Comparison of ENCODE assay signal across 20 cellular contexts in genomic region chr19:42089772-42090171, GRCh38. TPM values are rescaled to one million over a fixed set of nuclear protein-coding genes. Genes with fewer than 3 reads are reported as not detected.
DNase-seq lines count a peak whose midpoint lies in the region; ATAC-seq and TF ChIP-seq lines count a peak whose summit lies in the region.
"Had no signal": no experiment of that assay in that cellular context is flagged by ENCODE, and none has a peak within 500 bp of the region (broad histone marks: within the 10 kb centered on the region; RNA-seq: fewer than 3 reads in every experiment).

No MANE protein-coding gene starts in this region.

- peak; percentile 18 for TF ChIP-seq POLR2A in GM19193 (IDR thresholded peaks at IDR 0.05; ENCODE audit: extremely low read depth, insufficient read depth, insufficient read length)
- TF ChIP-seq POLR2A in adrenal gland (IDR thresholded peaks at IDR 0.05), result no peak

- no peak overlapping the region for H2BK12ac ChIP-seq in trophoblast cell (ENCODE audit: low read length)

- intact Hi-C loops in activated CD4-positive, alpha-beta T cell treated with anti-CD3 and anti-CD28 coated beads, Interleukin-2, amount 10 ng/mL, durations not matched to agents 24 days and 14 days (cut with micrococcal nuclease), result no loop called here
- intact Hi-C loops in left ventricle myocardium superior (cut with micrococcal nuclease), result no loop called here
- intact Hi-C loops in adrenal gland (cut with DNase I), result no loop called here

- no peak overlapping the region for H2BK5ac ChIP-seq in trophoblast cell (ENCODE audit: low read depth, low read length, poor library complexity)

- H3K4me3 ChIP-seq in adrenal gland (no peak overlapping the region), trophoblast cell (ENCODE audit: low read depth, low read length) (no peak overlapping the region)
- H3K4me3 ChIP-seq: GM23338, PC-9 had no signal

- no peak overlapping the region for H4K8ac ChIP-seq in trophoblast cell (ENCODE audit: low read depth, low read length)

- H3K9ac ChIP-seq in trophoblast cell (ENCODE audit: low read length), result no peak overlapping the region

- H3K9me3 ChIP-seq in T-helper 17 cell (ENCODE audit: control insufficient read depth, low read length, poor library complexity, severe bottlenecking) (no peaks in the 10 kb centered on the region), adrenal gland (replicated peaks in 1 of 3) (no peaks in the 10 kb centered on the region), trophoblast cell (ENCODE audit: insufficient read depth, low read depth, low read length) (peaks cover 3% of the 10 kb centered on the region)
- H3K9me3 ChIP-seq: Caco-2 had no signal

- no peaks in the 10 kb centered on the region for H3K9me3 Mint-ChIP-seq in activated CD4-positive, alpha-beta T cell treated with anti-CD3 and anti-CD28 coated beads, Interleukin-2, amount 10 ng/mL, durations not matched to agents 24 days and 14 days
- H3K9me3 Mint-ChIP-seq in memory B cell, result no peaks in the 10 kb centered on the region
- H3K9me3 Mint-ChIP-seq: CD4-positive, alpha-beta T cell; GM23338 had no signal

- WGBS in adrenal gland, 4 donors, result 83 to 93% (median 87%) methylated on average over 11 to 13 of the region's 13 CpGs
- no CpG with 5 or more reads among the region's 13 CpGs for WGBS in trophoblast cell (ENCODE audit: extremely low coverage, insufficient coverage, insufficient read length)

- no peaks in the 10 kb centered on the region for H3K79me1 ChIP-seq in trophoblast cell (ENCODE audit: low read length)

- H2BK120ac ChIP-seq in trophoblast cell (ENCODE audit: insufficient read depth, low read length, poor library complexity), result no peak overlapping the region

- DNase-seq in activated CD4-positive, alpha-beta T cell treated with anti-CD3 and anti-CD28 coated beads, Interleukin-2, amount 10 ng/mL, durations not matched to agents 24 days and 14 days, result no peak
- DNase-seq in activated CD4-positive, alpha-beta T cell treated with anti-CD3 and anti-CD28 coated beads for 48 hours, result no peak
- no peak for DNase-seq in T-helper 17 cell
- DNase-seq in memory B cell (ENCODE audit: low spot score in 2 of 2), result no peak
- no peak for DNase-seq in left ventricle myocardium superior
- no peak for DNase-seq in adrenal gland
- no peak for DNase-seq in trophoblast cell
- DNase-seq: 8988T; Caco-2; CD4-positive, alpha-beta T cell; NCI-H1092; NCI-H1436 treated with DMSO at 0.1 percent for 48 hours; NCI-H2029; NCI-H345; NCI-H526; PC-9; SIG-M5 had no signal

- H3K36me3 ChIP-seq in adrenal gland (replicated peaks in 1 of 2) (no peaks in the 10 kb centered on the region), trophoblast cell (ENCODE audit: control insufficient read depth in 1 of 2, insufficient read depth in 2 of 2, low read length in 2 of 2) (no peaks in the 10 kb centered on the region)

- no peaks in the 10 kb centered on the region for H3K27me3 ChIP-seq in adrenal gland
- H3K27me3 ChIP-seq in trophoblast cell (ENCODE audit: insufficient read depth, low read length), result no peaks in the 10 kb centered on the region

- H3K4me1 ChIP-seq in adrenal gland (replicated peaks in 1 of 2) (no peaks in the 10 kb centered on the region), trophoblast cell (ENCODE audit: control insufficient read depth in 1 of 2, insufficient read depth in 2 of 2, low read length in 2 of 2) (peaks cover 7 to 8% of the 10 kb centered on the region in 2 experiments)
- H3K4me1 ChIP-seq: Caco-2 had no signal

- H3K36me3 Mint-ChIP-seq in activated CD4-positive, alpha-beta T cell treated with anti-CD3 and anti-CD28 coated beads, Interleukin-2, amount 10 ng/mL, durations not matched to agents 24 days and 14 days (ENCODE audit: low read depth), result peaks cover 37% of the 10 kb centered on the region
- H3K36me3 Mint-ChIP-seq in T-helper 17 cell (ENCODE audit: low read depth) (peaks cover 8% of the 10 kb centered on the region), memory B cell (peaks cover 21% of the 10 kb centered on the region)

- ATAC-seq in T-helper 17 cell (no peak), memory B cell (ENCODE audit: low read depth) (no peak), left ventricle myocardium superior (no peak)

- H4K91ac ChIP-seq in trophoblast cell (ENCODE audit: low read depth, low read length), result no peak overlapping the region

- H3K4ac ChIP-seq in trophoblast cell (ENCODE audit: low read depth, low read length), result no peak overlapping the region

- peaks cover 29% of the 10 kb centered on the region for H3K4me1 Mint-ChIP-seq in activated CD4-positive, alpha-beta T cell treated with anti-CD3 and anti-CD28 coated beads, Interleukin-2, amount 10 ng/mL, durations not matched to agents 24 days and 14 days
- H3K4me1 Mint-ChIP-seq in T-helper 17 cell, result peaks cover 35% of the 10 kb centered on the region
- H3K4me1 Mint-ChIP-seq in memory B cell, result peaks cover 43% of the 10 kb centered on the region

- H3K4me2 ChIP-seq in trophoblast cell (ENCODE audit: low read length), result no peak overlapping the region
- H3K4me2 ChIP-seq: PC-9 had no signal

- TF ChIP-seq CTCF in adrenal gland (IDR thresholded peaks at IDR 0.05), result no peak

- H3K79me2 ChIP-seq in trophoblast cell (ENCODE audit: control insufficient read depth, insufficient read depth, low read length, poor library complexity), result no peaks in the 10 kb centered on the region

- H3K27me3 Mint-ChIP-seq in activated CD4-positive, alpha-beta T cell treated with anti-CD3 and anti-CD28 coated beads, Interleukin-2, amount 10 ng/mL, durations not matched to agents 24 days and 14 days, result no peaks in the 10 kb centered on the region
- H3K27me3 Mint-ChIP-seq in T-helper 17 cell (no peaks in the 10 kb centered on the region), memory B cell (no peaks in the 10 kb centered on the region)
- H3K27me3 Mint-ChIP-seq: CD4-positive, alpha-beta T cell had no signal

- no peak overlapping the region for H3K27ac ChIP-seq in adrenal gland
- H3K27ac ChIP-seq in trophoblast cell (ENCODE audit: low read depth, low read length), result no peak overlapping the region
- H3K27ac ChIP-seq: PC-9, RWPE1 had no signal

- H3K27ac Mint-ChIP-seq in activated CD4-positive, alpha-beta T cell treated with anti-CD3 and anti-CD28 coated beads, Interleukin-2, amount 10 ng/mL, durations not matched to agents 24 days and 14 days, result peak overlapping the region; percentile 20
- H3K27ac Mint-ChIP-seq in T-helper 17 cell (peak overlapping the region; percentile 91), memory B cell (peak overlapping the region; percentile 78)

- no peak overlapping the region for H2AK5ac ChIP-seq in trophoblast cell (ENCODE audit: low read length)

- no peak overlapping the region for H2AFZ ChIP-seq in trophoblast cell (ENCODE audit: insufficient read depth, low read length, poor library complexity)
- H2AFZ ChIP-seq: PC-9 had no signal

- H3K23ac ChIP-seq in trophoblast cell (ENCODE audit: low read length), result no peak overlapping the region

- no peak overlapping the region for H3K14ac ChIP-seq in trophoblast cell (ENCODE audit: low read length)

- H3K4me3 Mint-ChIP-seq in activated CD4-positive, alpha-beta T cell treated with anti-CD3 and anti-CD28 coated beads, Interleukin-2, amount 10 ng/mL, durations not matched to agents 24 days and 14 days, result no peak overlapping the region
- H3K4me3 Mint-ChIP-seq in T-helper 17 cell (no peak overlapping the region), memory B cell (no peak overlapping the region)
- H3K4me3 Mint-ChIP-seq: CD4-positive, alpha-beta T cell; GM23338 had no signal

- no peak overlapping the region for H4K12ac ChIP-seq in trophoblast cell (ENCODE audit: low read depth, low read length)

- H3K18ac ChIP-seq in trophoblast cell (ENCODE audit: low read length), result no peak overlapping the region

RNA-seq across cellular contexts. Expression of gene ZNF574, which starts 13.8 kb away (rescaled TPM):
- total RNA-seq in activated CD4-positive, alpha-beta T cell treated with anti-CD3 and anti-CD28 coated beads, Interleukin-2, amount 10 ng/mL, durations not matched to agents 24 days and 14 days, result 16.7 and 18.5 TPM in 2 replicates
- 10 to 100 TPM; 23.1 to 23.6 TPM for total RNA-seq in T-helper 17 cell
- 10.2 TPM for total RNA-seq in left ventricle myocardium superior
- total RNA-seq in adrenal gland, result 10 to 100 TPM in 7 of 8 donors, 1 to 10 TPM in 1; 9.6 to 16.9 (median 13.4) TPM
- polyA plus RNA-seq in adrenal gland, result 1 to 10 TPM; 2.7 to 7.9 (median 5.4) TPM
- polyA plus RNA-seq in trophoblast cell (2013), result 9.1 and 9.8 TPM in 2 replicates

RNA-seq across cellular contexts. Expression of gene GRIK5, which starts 19.8 kb away (rescaled TPM):
- total RNA-seq in activated CD4-positive, alpha-beta T cell treated with anti-CD3 and anti-CD28 coated beads, Interleukin-2, amount 10 ng/mL, durations not matched to agents 24 days and 14 days, result 3.9 and 4.9 TPM in 2 replicates
- total RNA-seq in T-helper 17 cell (under 1 TPM; 0.42 to 0.55 TPM), left ventricle myocardium superior (5.4 TPM), adrenal gland (1 to 10 TPM in 4 of 8 donors, under 1 TPM in 3, not detected in 1; 0.24 to 6.2 (median 1.0) TPM)
- polyA plus RNA-seq in adrenal gland, result 10 to 100 TPM in 1 of 3 donors, 1 to 10 TPM in 2; 2.3 to 11.9 (median 2.4) TPM
- polyA plus RNA-seq in trophoblast cell (2013), result 0.18 and 0.26 TPM in 2 replicates

RNA-seq across cellular contexts. Expression of gene POU2F2, which starts 42.5 kb away (rescaled TPM):
- 71.5 and 72.0 TPM in 2 replicates for total RNA-seq in activated CD4-positive, alpha-beta T cell treated with anti-CD3 and anti-CD28 coated beads, Interleukin-2, amount 10 ng/mL, durations not matched to agents 24 days and 14 days
- 10 to 100 TPM; 24.5 to 42.7 TPM for total RNA-seq in T-helper 17 cell
- total RNA-seq in left ventricle myocardium superior, result 1.8 TPM
- 1 to 10 TPM; 1.4 to 4.9 (median 2.9) TPM for total RNA-seq in adrenal gland
- polyA plus RNA-seq in adrenal gland, result 10 to 100 TPM in 1 of 3 donors, 1 to 10 TPM in 2; 4.2 to 17.2 (median 6.8) TPM
- 2.8 and 3.3 TPM in 2 replicates for polyA plus RNA-seq in trophoblast cell (2013)

Comparison
In these comparisons a context has a peak if more than half of its experiments do, and no peak if none do; other contexts are left out.
1. H3K27ac Mint-ChIP-seq: peak in every context shown above with its lines; median percentile 91 in T-helper 17 cell; 78 in memory B cell; 20 in activated CD4-positive, alpha-beta T cell treated with anti-CD3 and anti-CD28 coated beads, Interleukin-2, amount 10 ng/mL, durations not matched to agents 24 days and 14 days.